ENCODE assay signal across 1 cellular context in the genomic region with DNA sequence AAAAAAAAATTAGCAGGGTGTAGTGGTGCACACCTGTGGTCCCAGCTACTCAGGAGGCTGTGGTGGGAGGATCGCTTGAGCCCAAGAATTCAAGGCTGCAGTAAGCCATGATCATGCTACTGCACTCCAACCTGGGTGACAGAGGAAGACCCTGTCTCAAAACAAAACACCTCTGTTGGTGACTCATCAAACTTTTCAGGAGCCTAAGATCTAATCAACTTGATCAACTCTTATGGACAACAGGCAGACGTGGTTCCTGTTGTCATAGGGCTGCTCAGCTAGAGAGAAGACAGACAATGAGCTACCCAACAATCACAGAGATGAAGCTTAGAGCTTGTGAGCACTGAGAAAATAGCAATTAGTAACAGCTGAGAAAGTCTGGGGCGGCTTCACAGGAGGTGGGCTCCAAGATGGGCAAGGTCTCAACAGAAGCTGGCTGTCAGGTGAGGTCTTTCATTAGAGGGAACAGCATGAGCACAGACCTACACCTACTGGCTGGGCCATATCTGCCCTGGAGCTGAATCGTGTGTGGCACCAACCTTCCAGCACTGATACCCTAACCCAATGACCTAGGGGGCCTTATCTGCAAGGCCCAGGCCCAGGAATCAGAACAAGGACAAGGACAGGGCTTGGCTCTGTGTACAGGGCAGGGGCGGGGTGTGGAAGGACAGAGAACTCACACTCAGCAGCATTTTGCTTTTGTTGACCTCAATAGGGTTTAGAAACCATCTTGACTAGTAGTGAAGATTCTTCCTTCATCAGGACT.
TF ChIP-seq lines count a peak whose summit lies in the region.

No MANE protein-coding gene starts in this region.

TF ChIP-seq in K562, 482 proteins besides CTCF, POLR2A, EP300 and RAD21 (continued from another document and continues in another):
- no peak for TF ChIP-seq ZNF318 (IDR thresholded peaks at IDR 0.05; ENCODE audit: borderline replicate concordance in 1 of 2, low read depth in 1 of 2)
- no peak for TF ChIP-seq ZNF764 (CRISPR knock-in tag; IDR thresholded peaks at IDR 0.05; ENCODE audit: low read depth)
- no peak for TF ChIP-seq HNRNPUL1 (IDR thresholded peaks at IDR 0.05; ENCODE audit: low read length)
- TF ChIP-seq ZNF511 (CRISPR knock-in tag; IDR thresholded peaks at IDR 0.05): no peak
- TF ChIP-seq ZNF347 (CRISPR knock-in tag; IDR thresholded peaks at IDR 0.05; ENCODE audit: low read depth): no peak
- no peak for TF ChIP-seq ZFPM2 (CRISPR knock-in tag; IDR thresholded peaks at IDR 0.05)
- no peak for TF ChIP-seq HSF4 (CRISPR knock-in tag; IDR thresholded peaks at IDR 0.05; ENCODE audit: borderline replicate concordance)
- no peak for TF ChIP-seq ZNF212 (CRISPR knock-in tag; IDR thresholded peaks at IDR 0.05)
- TF ChIP-seq GTF2F1 (IDR thresholded peaks at IDR 0.05; ENCODE audit: low read depth, low read length): no peak
- no peak for TF ChIP-seq ERF (CRISPR knock-in tag; IDR thresholded peaks at IDR 0.05)
- no peak for TF ChIP-seq ZNF232 (CRISPR knock-in tag; IDR thresholded peaks at IDR 0.05)
- no peak for TF ChIP-seq ZNF436 (CRISPR knock-in tag; IDR thresholded peaks at IDR 0.05)
- TF ChIP-seq U2AF1 (optimal IDR thresholded peaks at IDR 0.05; ENCODE audit: low read depth, low read length): no peak
- TF ChIP-seq FOXA1 (IDR thresholded peaks at IDR 0.05; ENCODE audit: borderline replicate concordance): no peak
- TF ChIP-seq, protein P1, sequence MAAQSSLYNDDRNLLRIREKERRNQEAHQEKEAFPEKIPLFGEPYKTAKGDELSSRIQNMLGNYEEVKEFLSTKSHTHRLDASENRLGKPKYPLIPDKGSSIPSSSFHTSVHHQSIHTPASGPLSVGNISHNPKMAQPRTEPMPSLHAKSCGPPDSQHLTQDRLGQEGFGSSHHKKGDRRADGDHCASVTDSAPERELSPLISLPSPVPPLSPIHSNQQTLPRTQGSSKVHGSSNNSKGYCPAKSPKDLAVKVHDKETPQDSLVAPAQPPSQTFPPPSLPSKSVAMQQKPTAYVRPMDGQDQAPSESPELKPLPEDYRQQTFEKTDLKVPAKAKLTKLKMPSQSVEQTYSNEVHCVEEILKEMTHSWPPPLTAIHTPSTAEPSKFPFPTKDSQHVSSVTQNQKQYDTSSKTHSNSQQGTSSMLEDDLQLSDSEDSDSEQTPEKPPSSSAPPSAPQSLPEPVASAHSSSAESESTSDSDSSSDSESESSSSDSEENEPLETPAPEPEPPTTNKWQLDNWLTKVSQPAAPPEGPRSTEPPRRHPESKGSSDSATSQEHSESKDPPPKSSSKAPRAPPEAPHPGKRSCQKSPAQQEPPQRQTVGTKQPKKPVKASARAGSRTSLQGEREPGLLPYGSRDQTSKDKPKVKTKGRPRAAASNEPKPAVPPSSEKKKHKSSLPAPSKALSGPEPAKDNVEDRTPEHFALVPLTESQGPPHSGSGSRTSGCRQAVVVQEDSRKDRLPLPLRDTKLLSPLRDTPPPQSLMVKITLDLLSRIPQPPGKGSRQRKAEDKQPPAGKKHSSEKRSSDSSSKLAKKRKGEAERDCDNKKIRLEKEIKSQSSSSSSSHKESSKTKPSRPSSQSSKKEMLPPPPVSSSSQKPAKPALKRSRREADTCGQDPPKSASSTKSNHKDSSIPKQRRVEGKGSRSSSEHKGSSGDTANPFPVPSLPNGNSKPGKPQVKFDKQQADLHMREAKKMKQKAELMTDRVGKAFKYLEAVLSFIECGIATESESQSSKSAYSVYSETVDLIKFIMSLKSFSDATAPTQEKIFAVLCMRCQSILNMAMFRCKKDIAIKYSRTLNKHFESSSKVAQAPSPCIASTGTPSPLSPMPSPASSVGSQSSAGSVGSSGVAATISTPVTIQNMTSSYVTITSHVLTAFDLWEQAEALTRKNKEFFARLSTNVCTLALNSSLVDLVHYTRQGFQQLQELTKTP (IDR thresholded peaks at IDR 0.05; ENCODE audit: low read depth in 1 of 2, partially characterized antibody in 2 of 2): no peak
- no peak for TF ChIP-seq THRAP3 (IDR thresholded peaks at IDR 0.05; ENCODE audit: borderline replicate concordance)
- TF ChIP-seq ZSCAN29 (IDR thresholded peaks at IDR 0.05): no peak
- peak; percentile 89 for TF ChIP-seq KLF16 (IDR thresholded peaks at IDR 0.05)
- TF ChIP-seq SMC3 (conservative IDR thresholded peaks at IDR 0.05; ENCODE audit: insufficient read depth, low read depth, low read length): no peak
- no peak for TF ChIP-seq SAP30 (IDR thresholded peaks at IDR 0.05; ENCODE audit: borderline replicate concordance, insufficient read depth, low read depth, low read length, poor library complexity, severe bottlenecking)
- TF ChIP-seq, protein P2, sequence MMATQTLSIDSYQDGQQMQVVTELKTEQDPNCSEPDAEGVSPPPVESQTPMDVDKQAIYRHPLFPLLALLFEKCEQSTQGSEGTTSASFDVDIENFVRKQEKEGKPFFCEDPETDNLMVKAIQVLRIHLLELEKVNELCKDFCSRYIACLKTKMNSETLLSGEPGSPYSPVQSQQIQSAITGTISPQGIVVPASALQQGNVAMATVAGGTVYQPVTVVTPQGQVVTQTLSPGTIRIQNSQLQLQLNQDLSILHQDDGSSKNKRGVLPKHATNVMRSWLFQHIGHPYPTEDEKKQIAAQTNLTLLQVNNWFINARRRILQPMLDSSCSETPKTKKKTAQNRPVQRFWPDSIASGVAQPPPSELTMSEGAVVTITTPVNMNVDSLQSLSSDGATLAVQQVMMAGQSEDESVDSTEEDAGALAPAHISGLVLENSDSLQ (IDR thresholded peaks at IDR 0.05): no peak
- peak; percentile 96 for TF ChIP-seq GATA2 (CRISPR knock-in tag; IDR thresholded peaks at IDR 0.05)
- TF ChIP-seq, protein P3, sequence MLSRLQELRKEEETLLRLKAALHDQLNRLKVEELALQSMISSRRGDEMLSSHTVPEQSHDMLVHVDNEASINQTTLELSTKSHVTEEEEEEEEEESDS (CRISPR knock-in tag; IDR thresholded peaks at IDR 0.05): no peak
- no peak for TF ChIP-seq FIP1L1 (IDR thresholded peaks at IDR 0.05; ENCODE audit: low read depth, low read length, poor library complexity, severe bottlenecking)
- peak; percentile 42; the same call in 1 of the 2 replicates for TF ChIP-seq ETV5 (CRISPR knock-in tag; IDR thresholded peaks at IDR 0.05; ENCODE audit: low read depth)
- no peak for TF ChIP-seq CHAMP1 (IDR thresholded peaks at IDR 0.05)
- TF ChIP-seq MAFG (tag; conservative IDR thresholded peaks at IDR 0.05): 0 out of 2 replicates have a peak, but pooled peaks have one; percentile 7
- TF ChIP-seq KAT7 (CRISPR knock-in tag; IDR thresholded peaks at IDR 0.05; ENCODE audit: borderline replicate concordance): no peak
- TF ChIP-seq MBD2 (IDR thresholded peaks at IDR 0.05; ENCODE audit: borderline replicate concordance, low read depth): 0 out of 2 replicates have a peak, but pooled peaks have one; percentile 43
- no peak for TF ChIP-seq E2F8 (IDR thresholded peaks at IDR 0.05; ENCODE audit: low read depth, partially characterized antibody)
- peak; percentile 88; the same call in 1 of the 2 replicates for TF ChIP-seq MYNN (IDR thresholded peaks at IDR 0.05)
- TF ChIP-seq MYNN (CRISPR knock-in tag; IDR thresholded peaks at IDR 0.05): no peak
- no peak for TF ChIP-seq NONO (IDR thresholded peaks at IDR 0.05; ENCODE audit: low read depth in 2 of 2, low read length in 1 of 2)
- TF ChIP-seq ARID3B (CRISPR knock-in tag; IDR thresholded peaks at IDR 0.05; ENCODE audit: borderline replicate concordance): no peak
- TF ChIP-seq ZBTB1 (CRISPR knock-in tag; IDR thresholded peaks at IDR 0.05; ENCODE audit: borderline replicate concordance, low read depth): no peak
